ENCODE assay signal across 13 cellular contexts in genomic region chr2:128425731-128426620, GRCh38.
DNase-seq lines count a peak whose midpoint lies in the region; ATAC-seq and TF ChIP-seq lines count a peak whose summit lies in the region.
"Had no signal": no experiment of that assay in that cellular context is flagged by ENCODE, and none has a peak within 500 bp of the region (broad histone marks: within the 10 kb centered on the region; RNA-seq: fewer than 3 reads in every experiment).

No MANE protein-coding gene starts in this region.

- CTCF ChIA-PET in Panc1 (lab: Charles Lee): no interaction called here

- TF ChIP-seq CTCF in Panc1 (IDR thresholded peaks at IDR 0.05): no peak
- TF ChIP-seq CTCF in glutamatergic neuron (IDR thresholded peaks at IDR 0.05; ENCODE audit: partially characterized antibody, unreplicated experiment): no peak
- TF ChIP-seq CTCF in sigmoid colon (IDR thresholded peaks at IDR 0.05): no peak

- POLR2A ChIA-PET in Panc1 (lab: Charles Lee): no interaction called here

- H3K4me3 ChIP-seq in Panc1 (ENCODE audit: low read depth in 2 of 2, low read length in 2 of 2) (no peak overlapping the region), sigmoid colon (no peak overlapping the region)

- no peak for TF ChIP-seq POLR2A in sigmoid colon (IDR thresholded peaks at IDR 0.05)

- peak; percentile 9 for DNase-seq in activated T-cell treated with anti-CD3 and anti-CD28 coated beads, Interleukin-2, amount 50 U/mL, for 24 hours
- no peak for DNase-seq in activated T-cell treated with anti-CD3 and anti-CD28 coated beads, Interleukin-2, amount 50 U/mL, for 4 hours
- DNase-seq in Panc1 (ENCODE audit: low read depth, low spot score) (no peak), glutamatergic neuron (peak; percentile 12), sigmoid colon (peak; percentile 57), nucleus accumbens (lab: John Stamatoyannopoulos, UW) (no peak), HCEC 1CT (no peak)
- DNase-seq: activated T-cell treated with anti-CD3 and anti-CD28 coated beads for 4 hours; NCI-H146; NCI-H510A; stimulated activated CD4-positive, alpha-beta T cell treated with anti-CD3 and anti-CD28 coated beads, Interleukin-2, amount 100 ng/mL, for 48 hours had no signal

- H3K27me3 Mint-ChIP-seq in activated T-cell treated with anti-CD3 and anti-CD28 coated beads, Interleukin-2, amount 50 U/mL, for 24 hours: peaks cover 8% of the 10 kb centered on the region
- peaks cover 8% of the 10 kb centered on the region for H3K27me3 Mint-ChIP-seq in activated T-cell treated with anti-CD3 and anti-CD28 coated beads, Interleukin-2, amount 50 U/mL, for 4 hours (ENCODE audit: low read depth)
- H3K27me3 Mint-ChIP-seq in glutamatergic neuron (ENCODE audit: unreplicated experiment): peaks cover 8% of the 10 kb centered on the region

- no peaks in the 10 kb centered on the region for H3K4me1 Mint-ChIP-seq in activated T-cell treated with anti-CD3 and anti-CD28 coated beads, Interleukin-2, amount 50 U/mL, for 24 hours (ENCODE audit: low read depth)
- H3K4me1 Mint-ChIP-seq in activated T-cell treated with anti-CD3 and anti-CD28 coated beads, Interleukin-2, amount 50 U/mL, for 4 hours (ENCODE audit: low read depth): no peaks in the 10 kb centered on the region
- H3K4me1 Mint-ChIP-seq in glutamatergic neuron (ENCODE audit: low read depth, unreplicated experiment): peaks cover 22% of the 10 kb centered on the region

- no peak for TF ChIP-seq EP300 in sigmoid colon (IDR thresholded peaks at IDR 0.05)

- peaks cover 3% of the 10 kb centered on the region for H3K9me3 Mint-ChIP-seq in activated T-cell treated with anti-CD3 and anti-CD28 coated beads, Interleukin-2, amount 50 U/mL, for 24 hours
- H3K9me3 Mint-ChIP-seq in activated T-cell treated with anti-CD3 and anti-CD28 coated beads, Interleukin-2, amount 50 U/mL, for 4 hours: peaks cover 10% of the 10 kb centered on the region
- H3K9me3 Mint-ChIP-seq in glutamatergic neuron (ENCODE audit: unreplicated experiment): peaks cover 9% of the 10 kb centered on the region

- 75 to 85% methylated on average over 15 of the region's 15 CpGs for WGBS in sigmoid colon, 2 donors

- H3K4me1 ChIP-seq in Panc1 (ENCODE audit: control insufficient read depth, insufficient read depth, low read length) (no peaks in the 10 kb centered on the region; the same call in none of the 2 replicates), sigmoid colon (no peaks in the 10 kb centered on the region)

- intact Hi-C loops in Panc1 (cut with micrococcal nuclease; ENCODE audit: unreplicated experiment) (no loop called here), sigmoid colon (cut with DNase I) (no loop called here)

- H3K36me3 ChIP-seq in Panc1 (ENCODE audit: control insufficient read depth, insufficient read depth, low read length) (no peaks in the 10 kb centered on the region), sigmoid colon (no peaks in the 10 kb centered on the region)

- H3K4me3 Mint-ChIP-seq in activated T-cell treated with anti-CD3 and anti-CD28 coated beads, Interleukin-2, amount 50 U/mL, for 24 hours: no peak overlapping the region
- no peak overlapping the region for H3K4me3 Mint-ChIP-seq in activated T-cell treated with anti-CD3 and anti-CD28 coated beads, Interleukin-2, amount 50 U/mL, for 4 hours
- no peak overlapping the region for H3K4me3 Mint-ChIP-seq in glutamatergic neuron (ENCODE audit: unreplicated experiment)

- no peak overlapping the region for H3K27ac ChIP-seq in Panc1 (ENCODE audit: low read length)
- no peak overlapping the region for H3K27ac ChIP-seq in sigmoid colon

- no peaks in the 10 kb centered on the region for H3K36me3 Mint-ChIP-seq in activated T-cell treated with anti-CD3 and anti-CD28 coated beads, Interleukin-2, amount 50 U/mL, for 24 hours (ENCODE audit: low read depth)
- H3K36me3 Mint-ChIP-seq in activated T-cell treated with anti-CD3 and anti-CD28 coated beads, Interleukin-2, amount 50 U/mL, for 4 hours (ENCODE audit: insufficient read depth): no peaks in the 10 kb centered on the region
- H3K36me3 Mint-ChIP-seq in glutamatergic neuron (ENCODE audit: unreplicated experiment): peaks cover 26% of the 10 kb centered on the region

- H3K27ac Mint-ChIP-seq in activated T-cell treated with anti-CD3 and anti-CD28 coated beads, Interleukin-2, amount 50 U/mL, for 24 hours: no peak overlapping the region
- no peak overlapping the region for H3K27ac Mint-ChIP-seq in glutamatergic neuron (ENCODE audit: unreplicated experiment)

- H3K9me3 ChIP-seq in Panc1 (ENCODE audit: control insufficient read depth, insufficient read depth, low read depth, low read length) (peaks cover 5% of the 10 kb centered on the region; the same call in 1 of the 2 replicates), sigmoid colon (peaks cover 0 to 5% (median 0%) of the 10 kb centered on the region in 4 donors)

- ATAC-seq in activated T-cell treated with anti-CD3 and anti-CD28 coated beads, Interleukin-2, amount 50 U/mL, for 4 hours: no peak
- ATAC-seq in Panc1 (peak; percentile 72), HG02885 (IDR thresholded peaks at IDR 0.05; ENCODE audit: poor library complexity, unreplicated experiment) (no peak)
- ATAC-seq: activated CD4-positive, CD25-positive, alpha-beta regulatory T cell treated with anti-CD3 and anti-CD28 coated beads, Interleukin-2, amount 50 U/mL, for 24 hours had no signal

- no TSS peak for BruUV-seq in Panc1 (replicated peaks; lab: Mats Ljungman, UMichigan)

- in situ Hi-C loops in Panc1 (cut with HindIII; ENCODE audit: low pct_unique_long_range_greater_than_20kb, low sequenced_read_pairs): no loop called here

- H3K27me3 ChIP-seq in Panc1 (ENCODE audit: control insufficient read depth, insufficient read depth, low read length) (no peaks in the 10 kb centered on the region), sigmoid colon (no peaks in the 10 kb centered on the region)

Comparison
In these comparisons a context has a peak if more than half of its experiments do, and no peak if none do; other contexts are left out.
1. DNase-seq: peak in activated T-cell treated with anti-CD3 and anti-CD28 coated beads, Interleukin-2, amount 50 U/mL, for 24 hours (single experiment), glutamatergic neuron (single experiment) and sigmoid colon (single experiment); none in activated T-cell treated with anti-CD3 and anti-CD28 coated beads, Interleukin-2, amount 50 U/mL, for 4 hours (single experiment), Panc1 (single experiment), nucleus accumbens (0 of 56) and HCEC 1CT (single experiment).